ENCODE assay signal across 12 cellular contexts in the genomic region with DNA sequence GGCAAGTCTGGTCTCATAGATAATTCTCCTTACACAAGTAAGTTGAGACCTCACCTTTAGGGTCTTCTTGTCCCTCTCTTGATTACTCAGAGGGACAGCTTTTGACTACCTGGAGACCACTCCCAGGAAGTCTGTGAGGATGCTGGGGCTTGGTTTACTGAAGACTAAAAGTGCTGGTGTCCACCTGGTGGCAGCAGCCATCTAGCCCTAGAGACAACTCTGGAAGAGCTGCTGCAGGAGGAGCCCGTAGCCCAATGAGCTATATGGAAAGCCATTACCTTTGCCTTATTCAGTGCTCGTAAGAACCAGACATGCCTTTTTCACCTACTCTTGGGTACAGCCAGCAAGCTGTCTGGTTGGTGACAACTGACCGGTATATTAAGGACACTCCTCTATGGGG. TPM values are rescaled to one million over a fixed set of nuclear protein-coding genes. Genes with fewer than 3 reads are reported as not detected.
A peak's percentile ranks its signal among the peaks of the same experiment; 100 is the strongest.
DNase-seq lines count a peak whose midpoint lies in the region; ATAC-seq and TF ChIP-seq lines count a peak whose summit lies in the region.
"Had no signal": no experiment of that assay in that cellular context is flagged by ENCODE, and none has a peak within 500 bp of the region (broad histone marks: within the 10 kb centered on the region; RNA-seq: fewer than 3 reads in every experiment).

No MANE protein-coding gene starts in this region.

- peaks cover 9% of the 10 kb centered on the region for H3K27me3 ChIP-seq in IMR-90 (ENCODE audit: control insufficient read depth, insufficient read depth, low read length)
- no peaks in the 10 kb centered on the region for H3K27me3 ChIP-seq in lower lobe of right lung (ENCODE audit: low read depth)
- H3K27me3 ChIP-seq in aorta (ENCODE audit: control insufficient read depth in 1 of 2, insufficient read depth in 2 of 2, low read length in 1 of 2) = no peaks in the 10 kb centered on the region
- H3K27me3 ChIP-seq: neutrophil, spleen had no signal

- no peak overlapping the region for H3K18ac ChIP-seq in IMR-90 (ENCODE audit: low read depth, low read length)

- no peaks in the 10 kb centered on the region for H3K36me3 ChIP-seq in IMR-90 (ENCODE audit: control insufficient read depth, insufficient read depth, low read length)
- H3K36me3 ChIP-seq in lower lobe of right lung = no peaks in the 10 kb centered on the region
- no peaks in the 10 kb centered on the region for H3K36me3 ChIP-seq in aorta (ENCODE audit: control insufficient read depth in 1 of 2, insufficient read depth in 2 of 2, low read length in 1 of 2)
- H3K36me3 ChIP-seq: neutrophil, spleen had no signal

- dilution Hi-C loops in IMR-90 (cut with HindIII; ENCODE audit: low sequenced_read_pairs, unreplicated experiment) = no loop called here

- no peak for TF ChIP-seq POLR2A in IMR-90 (IDR thresholded peaks at IDR 0.05; ENCODE audit: low read depth, low read length)

- no peak overlapping the region for H2BK15ac ChIP-seq in IMR-90 (ENCODE audit: low read depth, low read length)

- H4K5ac ChIP-seq in IMR-90 (ENCODE audit: low read depth, low read length) = no peak overlapping the region

- DNase-seq in DMS53 (lab: John Stamatoyannopoulos, UW) (peak; percentile 42), DMS53 treated with DMSO at 0.1 percent for 48 hours (lab: John Stamatoyannopoulos, UW; ENCODE audit: unreplicated experiment) (no peak), IMR-90 (peak; percentile 23), astrocyte of the cerebellum (ENCODE audit: low read depth) (no peak), lower lobe of right lung (no peak), NCI-H524 treated with DMSO at 0.1 percent for 48 hours (lab: John Stamatoyannopoulos, UW) (no peak), aorta (no peak)
- DNase-seq: 8988T, cortex of kidney had no signal

- H2BK20ac ChIP-seq in IMR-90 (ENCODE audit: low read depth, low read length) = no peak overlapping the region

- no peak overlapping the region for H3K4me2 ChIP-seq in IMR-90 (ENCODE audit: low read depth, low read length)

- no peak overlapping the region for H2AK9ac ChIP-seq in IMR-90 (replicated peaks; ENCODE audit: low read depth, low read length, poor library complexity)

- H3K27ac ChIP-seq in IMR-90 (ENCODE audit: insufficient read depth, low read length) = no peak overlapping the region
- no peak overlapping the region for H3K27ac ChIP-seq in lower lobe of right lung
- H3K27ac ChIP-seq in aorta (ENCODE audit: low read depth in 1 of 2, low read length in 2 of 2) = no peak overlapping the region
- H3K27ac ChIP-seq: neutrophil, spleen had no signal

- POLR2A ChIA-PET in IMR-90 (lab: Charles Lee; ENCODE audit: unreplicated experiment) = interaction anchor here (0.9 kb wide), 1 partner anchor 147 kb away, joined by 3 read pairs; no protein-coding TSS in a partner anchor

- H2BK120ac ChIP-seq in IMR-90 (ENCODE audit: low read depth, low read length) = no peak overlapping the region

- H2BK5ac ChIP-seq in IMR-90 (ENCODE audit: low read depth, low read length, poor library complexity, severe bottlenecking) = no peak overlapping the region

- H3K56ac ChIP-seq in IMR-90 (ENCODE audit: extremely low read depth, insufficient read depth, low read length) = no peak overlapping the region

- intact Hi-C loops in IMR-90 (cut with micrococcal nuclease) = loop anchor here (1.0 kb wide), 3 partner anchors 73 to 476 kb away; no protein-coding TSS in a partner anchor
- intact Hi-C loops in lower lobe of right lung (cut with DNase I) = loop anchor here (5.0 kb wide), 1 partner anchor 73 kb away; no protein-coding TSS in a partner anchor
- intact Hi-C loops in aorta (cut with DNase I) = loop anchor here (1.0 to 10.0 kb wide), 6 partner anchors 73 to 478 kb away; no protein-coding TSS in a partner anchor

- in situ Hi-C loops in IMR-90 (cut with MboI; ENCODE audit: low sequenced_read_pairs) = loop anchor here (5.0 kb wide), 2 partner anchors 68 to 148 kb away; no protein-coding TSS in a partner anchor
- in situ Hi-C loops in astrocyte of the cerebellum (cut with HindIII; ENCODE audit: low sequenced_read_pairs) = no loop called here

- H3K9me3 ChIP-seq in IMR-90 (ENCODE audit: control insufficient read depth, insufficient read depth, low read length) (no peaks in the 10 kb centered on the region), lower lobe of right lung (no peaks in the 10 kb centered on the region), aorta (ENCODE audit: control insufficient read depth, low read length) (no peaks in the 10 kb centered on the region)
- H3K9me3 ChIP-seq: neutrophil had no signal

- H3K79me1 ChIP-seq in IMR-90 (ENCODE audit: low read depth in 1 of 2, low read length in 2 of 2) = no peaks in the 10 kb centered on the region

- ATAC-seq in IMR-90 (ENCODE audit: low read depth) (peak; percentile 58), lower lobe of right lung (peak; percentile 12 to 43), GM19395 (IDR thresholded peaks at IDR 0.05; ENCODE audit: unreplicated experiment) (no peak), aorta (ENCODE audit: low FRiP score) (no peak)

- BruUV-seq in IMR-90 (replicated peaks; lab: Mats Ljungman, UMichigan) = no TSS peak

- H3K14ac ChIP-seq in IMR-90 (replicated peaks; ENCODE audit: low read depth, low read length) = no peak overlapping the region

- H2AFZ ChIP-seq in IMR-90 (replicated peaks; ENCODE audit: low read length, poor library complexity) = no peak overlapping the region

- WGBS in IMR-90 (ENCODE audit: extremely low coverage in 2 of 2, insufficient read length in 1 of 2), 2 experiments = 80% methylated on average over 2 of the region's 3 CpGs; no CpG with 5 or more reads in 1 of the 2 experiments
- WGBS in aorta, 2 donors = 84 to 85% methylated on average over 3 of the region's 3 CpGs

- H4K8ac ChIP-seq in IMR-90 (ENCODE audit: low read depth in 2 of 2, low read length in 2 of 2) = no peak overlapping the region

- TF ChIP-seq RAD21 in IMR-90 (IDR thresholded peaks at IDR 0.05; ENCODE audit: low read length) = peak; percentile 42

- H3K23ac ChIP-seq in IMR-90 (ENCODE audit: low read depth, low read length) = no peak overlapping the region

- H3K4me3 ChIP-seq in IMR-90 (ENCODE audit: insufficient read depth, low read depth, low read length) (no peak overlapping the region), astrocyte of the cerebellum (ENCODE audit: low read depth, low read length) (no peak overlapping the region), lower lobe of right lung (no peak overlapping the region), aorta (ENCODE audit: low read length in 2 of 2) (no peak overlapping the region)
- H3K4me3 ChIP-seq: spleen had no signal

- H4K20me1 ChIP-seq in IMR-90 (ENCODE audit: insufficient read depth, low read length) = no peaks in the 10 kb centered on the region

- TF ChIP-seq CTCF in IMR-90 (conservative IDR thresholded peaks at IDR 0.05; ENCODE audit: low read depth, low read length) (peak; percentile 36), astrocyte of the cerebellum (IDR thresholded peaks at IDR 0.05; ENCODE audit: low read depth, low read length, missing control alignments) (peak; percentile 54), lower lobe of right lung (IDR thresholded peaks at IDR 0.05) (no peak)

- CTCF ChIA-PET in IMR-90 (lab: Yijun Ruan, JAX) = interaction anchor here (0.6 to 2.2 kb wide), 12 partner anchors 19 to 478 kb away, joined by 3 to 67 read pairs (median 4); no protein-coding TSS in a partner anchor

- H2AK5ac ChIP-seq in IMR-90 (ENCODE audit: low read depth, low read length) = no peak overlapping the region

- no peak overlapping the region for H3K4ac ChIP-seq in IMR-90 (ENCODE audit: low read depth, low read length)

- H3K4me1 ChIP-seq in IMR-90 (ENCODE audit: control insufficient read depth, insufficient read depth, low read length) = no peaks in the 10 kb centered on the region
- H3K4me1 ChIP-seq in lower lobe of right lung = no peaks in the 10 kb centered on the region
- no peaks in the 10 kb centered on the region for H3K4me1 ChIP-seq in aorta (ENCODE audit: control insufficient read depth in 1 of 2, insufficient read depth in 2 of 2, low read length in 2 of 2)

- H3K9ac ChIP-seq in IMR-90 (ENCODE audit: low read depth, low read length) = no peak overlapping the region

- H4K91ac ChIP-seq in IMR-90 (ENCODE audit: insufficient read depth, low read depth, low read length) = no peak overlapping the region

- H3K9me1 ChIP-seq in IMR-90 (ENCODE audit: insufficient read depth, low read length) = no peaks in the 10 kb centered on the region

TF ChIP-seq in IMR-90, 13 proteins besides CTCF, POLR2A, EP300 and RAD21:
- peak; percentile 36; the same call in 1 of the 2 replicates for TF ChIP-seq SMC3 (IDR thresholded peaks at IDR 0.05; ENCODE audit: low read depth, low read length)
- no peak for TF ChIP-seq NFE2L2 (IDR thresholded peaks at IDR 0.05; ENCODE audit: low read depth, low read length)
- no peak for TF ChIP-seq MAZ (IDR thresholded peaks at IDR 0.05; ENCODE audit: borderline replicate concordance, low read depth, low read length)
- no peak for TF ChIP-seq CEBPB (IDR thresholded peaks at IDR 0.05; ENCODE audit: low read depth, low read length)
- TF ChIP-seq RFX5 (IDR thresholded peaks at IDR 0.05; ENCODE audit: low read depth, low read length) = no peak

RNA-seq across cellular contexts. Expression of a gene that starts 7.3 kb away (rescaled TPM):
- not detected in 2 replicates for total RNA-seq in IMR-90 (2012; rRNA removed)
- polyA plus RNA-seq in IMR-90 (2012; rRNA removed) = not detected in 2 replicates
- polyA plus RNA-seq in IMR-90 (2012; cell fraction: cytosol; rRNA removed) = not detected in 2 replicates
- not detected in 2 replicates for polyA plus RNA-seq in IMR-90 (2012; cell fraction: nucleus; rRNA removed; ENCODE audit: low replicate concordance)
- total RNA-seq in lower lobe of right lung = 5.1 TPM
- 1 to 10 TPM in 1 of 2 donors, under 1 TPM in 1; 0.84 to 1.6 TPM for total RNA-seq in aorta
- not detected for polyA plus RNA-seq in aorta

RNA-seq across cellular contexts. Expression of a gene that starts 17.1 kb away (rescaled TPM):
- total RNA-seq in IMR-90 (2012; rRNA removed) (under 0.01 TPM in 1 of 2 replicates, not detected in the other), lower lobe of right lung (1.2 TPM), aorta (not detected)
- polyA plus RNA-seq in IMR-90 (2012; rRNA removed) (not detected in 2 replicates), aorta (under 1 TPM in 1 of 2 donors, not detected in 1; 0.20 TPM)
- polyA plus RNA-seq in IMR-90 (2012; cell fraction: cytosol; rRNA removed) = not detected in 2 replicates
- polyA plus RNA-seq in IMR-90 (2012; cell fraction: nucleus; rRNA removed; ENCODE audit: low replicate concordance) = not detected in 2 replicates
- total RNA-seq: spleen had no signal

Comparison
In these comparisons a context has a peak if more than half of its experiments do, and no peak if none do; other contexts are left out.
1. DNase-seq: peak in DMS53 (single experiment) and IMR-90 (single experiment); none in DMS53 treated with DMSO at 0.1 percent for 48 hours (single experiment), astrocyte of the cerebellum (single experiment), lower lobe of right lung (single experiment), NCI-H524 treated with DMSO at 0.1 percent for 48 hours (single experiment) and aorta (0 of 2).
2. ATAC-seq: peak in IMR-90 (single experiment) and lower lobe of right lung (2 of 2); none in GM19395 (single experiment) and aorta (single experiment).